Comparison of ENCODE assay signal across 8 cellular contexts in the genomic region with DNA sequence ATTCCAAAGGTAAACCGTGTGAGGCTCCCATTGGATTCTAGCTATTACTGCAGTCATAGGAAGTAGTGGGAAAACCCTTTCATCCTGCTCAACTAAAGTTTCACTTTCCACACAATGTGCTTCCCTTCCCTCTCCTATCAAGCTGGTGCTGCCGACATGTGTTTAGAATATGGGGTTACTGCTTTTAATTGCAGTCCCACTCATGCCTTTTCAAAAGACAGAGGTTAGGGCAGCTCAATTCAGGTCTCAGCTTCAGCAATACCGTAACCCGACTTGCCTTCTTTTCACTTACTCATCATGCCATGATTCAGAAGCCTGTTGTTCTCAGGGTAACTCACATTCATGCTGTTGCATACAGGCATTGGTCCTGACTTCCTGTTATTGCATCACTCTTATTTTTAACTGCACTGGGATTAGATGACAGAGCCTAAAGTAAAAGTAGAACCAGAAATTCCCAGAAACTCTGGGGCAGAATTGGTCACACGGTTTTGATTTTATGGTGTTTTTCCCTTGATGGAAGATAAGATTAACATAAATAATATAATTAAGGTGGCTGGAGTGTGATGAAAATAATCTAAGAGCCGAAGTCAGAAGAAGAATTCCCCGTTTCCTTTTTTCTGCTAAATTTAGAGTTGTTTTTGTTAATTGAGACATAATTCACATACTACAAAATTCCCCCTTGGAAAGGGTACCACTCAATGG. TPM values are rescaled to one million over a fixed set of nuclear protein-coding genes. Genes with fewer than 3 reads are reported as not detected.
A peak's percentile ranks its signal among the peaks of the same experiment; 100 is the strongest.
DNase-seq lines count a peak whose midpoint lies in the region; ATAC-seq, FAIRE-seq and TF ChIP-seq lines count a peak whose summit lies in the region.

No MANE protein-coding gene starts in this region.

- no peak for TF ChIP-seq CTCF in NB4 (IDR thresholded peaks at IDR 0.05; ENCODE audit: low read depth, low read length)
- no peak for TF ChIP-seq CTCF in astrocyte of the cerebellum (IDR thresholded peaks at IDR 0.05; ENCODE audit: low read depth, low read length, missing control alignments)
- TF ChIP-seq CTCF in keratinocyte (optimal IDR thresholded peaks at IDR 0.05 in 1 of 3, IDR thresholded peaks at IDR 0.05 in 1 of 3, conservative IDR thresholded peaks at IDR 0.05 in 1 of 3; ENCODE audit: extremely low read depth in 1 of 3, insufficient read depth in 2 of 3, low read length in 3 of 3) = no peak
- no peak for TF ChIP-seq CTCF in suprapubic skin (IDR thresholded peaks at IDR 0.05)

- H4K20me1 ChIP-seq in keratinocyte (ENCODE audit: control insufficient read depth, extremely low read depth, insufficient read depth, low read length) = no peaks in the 10 kb centered on the region

- ATAC-seq in HG03457 (IDR thresholded peaks at IDR 0.05; ENCODE audit: unreplicated experiment) = no peak

- no peaks in the 10 kb centered on the region for H3K36me3 ChIP-seq in keratinocyte (ENCODE audit: control insufficient read depth in 2 of 2, extremely low read depth in 1 of 2, insufficient read depth in 2 of 2, low read length in 2 of 2)
- no peaks in the 10 kb centered on the region for H3K36me3 ChIP-seq in suprapubic skin

- TF ChIP-seq EP300 in suprapubic skin (IDR thresholded peaks at IDR 0.05) = no peak

- FAIRE-seq in keratinocyte (lab: Jason Lieb, UNC) = peak; percentile 91

- peak overlapping the region; percentile 67 for H3K4me2 ChIP-seq in keratinocyte (ENCODE audit: control insufficient read depth, extremely low read depth, insufficient read depth, low read depth, low read length)

- no peaks in the 10 kb centered on the region for H3K79me2 ChIP-seq in keratinocyte (ENCODE audit: control insufficient read depth, insufficient read depth, low read length)

- peak overlapping the region; percentile 31 for H3K9ac ChIP-seq in keratinocyte (ENCODE audit: control insufficient read depth, extremely low read depth, insufficient read depth, low read length)

- H3K27ac ChIP-seq in keratinocyte (ENCODE audit: control insufficient read depth, insufficient read depth, low read length) (peak overlapping the region; percentile 70), suprapubic skin (peak overlapping the region; percentile 79)

- peak overlapping the region; percentile 69 for H2AFZ ChIP-seq in keratinocyte (ENCODE audit: control insufficient read depth, low read length)

- H3K9me1 ChIP-seq in keratinocyte (ENCODE audit: control insufficient read depth, extremely low read depth, insufficient read depth, low read length) = no peaks in the 10 kb centered on the region

- WGBS in suprapubic skin = 30% methylated on average over 7 of the region's 7 CpGs

- DNase-seq in DMS53 treated with DMSO at 0.1 percent for 48 hours (lab: John Stamatoyannopoulos, UW; ENCODE audit: unreplicated experiment) = peak; percentile 70
- peak; percentile 72 for DNase-seq in NB4 (ENCODE audit: low read depth)
- DNase-seq in astrocyte of the cerebellum (ENCODE audit: low read depth) = peak; percentile 68
- DNase-seq in keratinocyte (ENCODE audit: low read depth, low spot score) = peak; percentile 73
- no peak for DNase-seq in suprapubic skin (ENCODE audit: low spot score in 2 of 2)
- no peak for DNase-seq in superior temporal gyrus (ENCODE audit: extremely low spot score)
- DNase-seq in NCI-H1930 (lab: John Stamatoyannopoulos, UW) = no peak

- no peak overlapping the region for H3K4me3 ChIP-seq in NB4 (ENCODE audit: low read depth, low read length)
- no peak overlapping the region for H3K4me3 ChIP-seq in astrocyte of the cerebellum (ENCODE audit: low read depth, low read length)
- H3K4me3 ChIP-seq in keratinocyte (ENCODE audit: control insufficient read depth in 2 of 3, extremely low read depth in 1 of 3, insufficient read depth in 2 of 3, low read depth in 1 of 3, low read length in 3 of 3) = peak overlapping the region in 2 of 3 experiments; percentile 2 to 12
- peak overlapping the region; percentile 17 for H3K4me3 ChIP-seq in suprapubic skin

- dilution Hi-C loops in keratinocyte (cut with MboI; ENCODE audit: extremely low pct_ligation_motif_present, low sequenced_read_pairs) = no loop called here

- in situ Hi-C loops in astrocyte of the cerebellum (cut with HindIII; ENCODE audit: low sequenced_read_pairs) = no loop called here

- no peak for TF ChIP-seq POLR2A in NB4 (IDR thresholded peaks at IDR 0.05; ENCODE audit: extremely low read depth, insufficient read length)
- TF ChIP-seq POLR2A in suprapubic skin (IDR thresholded peaks at IDR 0.05) = no peak

- H3K9me3 ChIP-seq in keratinocyte (ENCODE audit: control insufficient read depth, low read depth, low read length) = no peaks in the 10 kb centered on the region
- no peaks in the 10 kb centered on the region for H3K9me3 ChIP-seq in suprapubic skin

- H3K4me1 ChIP-seq in keratinocyte (ENCODE audit: control insufficient read depth, extremely low read depth, insufficient read depth, low read length) = peaks cover 17% of the 10 kb centered on the region
- peaks cover 19% of the 10 kb centered on the region for H3K4me1 ChIP-seq in suprapubic skin

- H3K27me3 ChIP-seq in keratinocyte (ENCODE audit: control insufficient read depth, extremely low read depth, insufficient read depth, low read length) (no peaks in the 10 kb centered on the region), suprapubic skin (no peaks in the 10 kb centered on the region)

RNA-seq across cellular contexts. Expression of a gene that starts 45.7 kb away (rescaled TPM):
- polyA plus RNA-seq in keratinocyte = not detected in 3 replicates
- polyA plus RNA-seq in keratinocyte (2011; ENCODE audit: low read depth) = not detected
- polyA plus RNA-seq in keratinocyte (2011; cell fraction: cytosol; rRNA removed) = not detected in 2 replicates
- not detected in 2 replicates for polyA plus RNA-seq in keratinocyte (2011; cell fraction: nucleus; rRNA removed)
- polyA plus RNA-seq in keratinocyte (2012; ENCODE audit: low replicate concordance) = not detected in 2 replicates
- not detected in 3 replicates for polyA minus RNA-seq in keratinocyte
- not detected for polyA minus RNA-seq in keratinocyte (2011; cell fraction: cytosol; rRNA and poly(A)+ RNA removed)
- not detected in 2 replicates for polyA minus RNA-seq in keratinocyte (2011; cell fraction: nucleus; rRNA and poly(A)+ RNA removed)
- 1 to 10 TPM in 3 of 4 donors, under 1 TPM in 1; 0.64 to 5.7 (median 3.3) TPM for total RNA-seq in suprapubic skin

RNA-seq across cellular contexts. Expression of a gene that starts 52.6 kb away (rescaled TPM):
- not detected in 3 replicates for polyA plus RNA-seq in keratinocyte
- polyA plus RNA-seq in keratinocyte (2011; ENCODE audit: low read depth) = not detected
- not detected in 2 replicates for polyA plus RNA-seq in keratinocyte (2011; cell fraction: cytosol; rRNA removed)
- polyA plus RNA-seq in keratinocyte (2011; cell fraction: nucleus; rRNA removed) = 0.04 TPM in 1 of 2 replicates, not detected in the other
- not detected in 2 replicates for polyA plus RNA-seq in keratinocyte (2012; ENCODE audit: low replicate concordance)
- polyA minus RNA-seq in keratinocyte = 0.06 TPM in 1 of 3 replicates, not detected in the others
- not detected for polyA minus RNA-seq in keratinocyte (2011; cell fraction: cytosol; rRNA and poly(A)+ RNA removed)
- not detected in 2 replicates for polyA minus RNA-seq in keratinocyte (2011; cell fraction: nucleus; rRNA and poly(A)+ RNA removed)
- under 1 TPM in 2 of 4 donors, not detected in 2; 0.45 to 0.62 TPM for total RNA-seq in suprapubic skin

RNA-seq across cellular contexts. Expression of a gene that starts 59.1 kb away (rescaled TPM):
- polyA plus RNA-seq in keratinocyte = 7.4 to 13.5 TPM (median 13.1 TPM) in 3 replicates
- 5.2 TPM for polyA plus RNA-seq in keratinocyte (2011; ENCODE audit: low read depth)
- 3.2 and 4.3 TPM in 2 replicates for polyA plus RNA-seq in keratinocyte (2011; cell fraction: cytosol; rRNA removed)
- 26.0 and 37.1 TPM in 2 replicates for polyA plus RNA-seq in keratinocyte (2011; cell fraction: nucleus; rRNA removed)
- 8.0 and 9.4 TPM in 2 replicates for polyA plus RNA-seq in keratinocyte (2012; ENCODE audit: low replicate concordance)
- 11.5 to 62.8 TPM (median 50.2 TPM) in 3 replicates for polyA minus RNA-seq in keratinocyte
- 12.5 TPM for polyA minus RNA-seq in keratinocyte (2011; cell fraction: cytosol; rRNA and poly(A)+ RNA removed)
- polyA minus RNA-seq in keratinocyte (2011; cell fraction: nucleus; rRNA and poly(A)+ RNA removed) = 115 and 184 TPM in 2 replicates
- 10 to 100 TPM; 30.4 to 74.3 (median 42.8) TPM for total RNA-seq in suprapubic skin

Comparison
In these comparisons a context has a peak if more than half of its experiments do, and no peak if none do; other contexts are left out.
1. DNase-seq: peak in DMS53 treated with DMSO at 0.1 percent for 48 hours (single experiment), NB4 (single experiment), astrocyte of the cerebellum (single experiment) and keratinocyte (single experiment); none in suprapubic skin (0 of 2), superior temporal gyrus (single experiment) and NCI-H1930 (0 of 2).
2. H3K4me3 ChIP-seq: peak in keratinocyte (2 of 3) and suprapubic skin (single experiment); none in NB4 (single experiment) and astrocyte of the cerebellum (single experiment).